ENCODE assay signal across 21 cellular contexts in the genomic region with DNA sequence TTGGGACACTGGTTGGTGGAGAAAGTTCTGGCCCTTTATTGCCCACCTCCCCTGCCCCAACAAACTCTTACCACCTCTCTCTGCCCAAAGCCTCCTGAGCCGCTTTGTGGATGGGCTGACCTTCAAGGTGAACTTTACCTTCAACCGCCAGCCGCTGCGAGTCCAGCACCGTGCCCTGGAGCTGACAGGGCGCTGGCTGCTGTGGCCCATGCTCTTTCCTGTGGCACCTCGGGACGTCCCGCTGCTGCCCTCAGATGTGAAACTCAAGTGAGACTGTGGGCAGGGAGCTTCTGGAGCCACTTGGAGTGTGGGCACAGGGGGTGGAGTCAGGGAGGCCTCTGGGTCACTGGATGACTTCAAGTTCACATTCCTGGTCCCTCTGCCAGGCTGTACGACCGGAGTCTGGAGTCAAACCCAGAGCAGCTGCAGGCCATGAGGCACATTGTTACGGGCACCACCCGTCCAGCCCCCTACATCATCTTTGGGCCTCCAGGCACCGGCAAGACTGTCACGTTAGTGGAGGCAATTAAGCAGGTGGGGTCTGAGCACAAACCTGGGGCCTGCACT.
"Had no signal": no experiment of that assay in that cellular context is flagged by ENCODE, and none has a peak within 500 bp of the region (broad histone marks: within the 10 kb centered on the region; RNA-seq: fewer than 3 reads in every experiment).

No MANE protein-coding gene starts in this region.

- H3K9ac ChIP-seq: parathyroid adenoma had no signal

- H3K9me3 ChIP-seq: psoas muscle, right lobe of liver, stomach, thoracic aorta, transverse colon had no signal

- DNase-seq: cerebellar nuclear complex; effector memory CD8-positive, alpha-beta T cell; foreskin melanocyte; hippocampal formation; naive B cell; occipital lobe; psoas muscle; retina; right lobe of liver; stimulated activated CD4-positive, alpha-beta T cell treated with anti-CD3 and anti-CD28 coated beads, Interleukin-2, amount 100 ng/mL, for 24 hours; stimulated activated CD4-positive, alpha-beta T cell treated with anti-CD3 and anti-CD28 coated beads, Interleukin-4, amount 100 ng/mL, for 4 hours; stimulated activated naive B cell treated with anti-CD40 and anti-IgM and Interleukin-4, amounts not matched to agents 10 μg/mL and 1 μg/mL and 100 μg/mL, for 72 hours; stomach; substantia nigra; transverse colon had no signal

- H3K79me2 ChIP-seq: parathyroid adenoma had no signal

- H3K27me3 ChIP-seq: right lobe of liver, stomach, transverse colon had no signal

- FAIRE-seq: colon, urothelium cell line had no signal

- H3K4me3 ChIP-seq: psoas muscle, right lobe of liver, stomach, thoracic aorta, transverse colon had no signal

- H3K27ac ChIP-seq: epithelial cell of prostate, parathyroid adenoma, psoas muscle, right lobe of liver, stomach, thoracic aorta, transverse colon had no signal

- ATAC-seq: effector memory CD8-positive, alpha-beta T cell; left lobe of liver; psoas muscle; stimulated activated naive B cell treated with anti-CD40 and anti-IgM and Interleukin-4, amounts not matched to agents 10 μg/mL and 1 μg/mL and 100 μg/mL, for 72 hours had no signal

- H2AFZ ChIP-seq: parathyroid adenoma had no signal
